In genomic region chr1:32892368-32893197, GRCh38 we compare ENCODE assay signal across 8 cellular contexts. TPM values are rescaled to one million over a fixed set of nuclear protein-coding genes. Genes with fewer than 3 reads are reported as not detected.
DNase-seq lines count a peak whose midpoint lies in the region; FAIRE-seq and TF ChIP-seq lines count a peak whose summit lies in the region.

No MANE protein-coding gene starts in this region.

- POLR2A ChIA-PET in activated CD4-positive, alpha-beta T cell treated with anti-CD3 and anti-CD28 coated beads, Interleukin-2, amount 10 ng/mL, durations not matched to agents 7 days and 5 days (lab: Charles Lee): no interaction called here

- H3K27me3 Mint-ChIP-seq in activated CD4-positive, alpha-beta T cell treated with anti-CD3 and anti-CD28 coated beads, Interleukin-2, amount 10 ng/mL, durations not matched to agents 7 days and 5 days: peaks cover 53% of the 10 kb centered on the region

- peaks cover 6% of the 10 kb centered on the region for H3K4me1 Mint-ChIP-seq in activated CD4-positive, alpha-beta T cell treated with anti-CD3 and anti-CD28 coated beads, Interleukin-2, amount 10 ng/mL, durations not matched to agents 7 days and 5 days

- no peaks in the 10 kb centered on the region for H3K36me3 Mint-ChIP-seq in activated CD4-positive, alpha-beta T cell treated with anti-CD3 and anti-CD28 coated beads, Interleukin-2, amount 10 ng/mL, durations not matched to agents 7 days and 5 days (ENCODE audit: low read depth)

- no peak overlapping the region for H3K27ac Mint-ChIP-seq in activated CD4-positive, alpha-beta T cell treated with anti-CD3 and anti-CD28 coated beads, Interleukin-2, amount 10 ng/mL, durations not matched to agents 7 days and 5 days

- no peak for FAIRE-seq in H54 (lab: Jason Lieb, UNC)

- no peak for TF ChIP-seq POLR2A in H54 (IDR thresholded peaks at IDR 0.05; ENCODE audit: low read depth, low read length)

- no peak overlapping the region for H3K4me3 Mint-ChIP-seq in activated CD4-positive, alpha-beta T cell treated with anti-CD3 and anti-CD28 coated beads, Interleukin-2, amount 10 ng/mL, durations not matched to agents 7 days and 5 days

- peak overlapping the region; percentile 47 to 50 for H3K4me3 ChIP-seq in cardiac fibroblast (replicated peaks in 1 of 2; ENCODE audit: low read depth in 2 of 2, low read length in 2 of 2)

- H3K9me3 Mint-ChIP-seq in activated CD4-positive, alpha-beta T cell treated with anti-CD3 and anti-CD28 coated beads, Interleukin-2, amount 10 ng/mL, durations not matched to agents 7 days and 5 days: no peaks in the 10 kb centered on the region

- peak; percentile 12 for TF ChIP-seq CTCF in cardiac fibroblast (IDR thresholded peaks at IDR 0.05; ENCODE audit: low read depth, low read length)

- CTCF ChIA-PET in activated CD4-positive, alpha-beta T cell treated with anti-CD3 and anti-CD28 coated beads, Interleukin-2, amount 10 ng/mL, durations not matched to agents 7 days and 5 days (lab: Charles Lee): interaction anchor here (0.6 to 1.9 kb wide), 15 partner anchors 8 to 201 kb away, joined by 3 to 11 read pairs (median 3); no protein-coding TSS in a partner anchor

- DNase-seq in activated CD4-positive, alpha-beta T cell treated with anti-CD3 and anti-CD28 coated beads, Interleukin-2, amount 50 U/mL, for 1 hour: peak; percentile 20
- DNase-seq in activated CD4-positive, alpha-beta T cell treated with anti-CD3 and anti-CD28 coated beads, Interleukin-2, amount 10 ng/mL, durations not matched to agents 7 days and 5 days: no peak
- DNase-seq in RPMI8226 (peak; percentile 76), cardiac fibroblast (ENCODE audit: low read depth in 2 of 2) (peak in 1 of 2 donors; percentile 19), islet precursor cell (peak; percentile 68), OCI-M2 (lab: John Stamatoyannopoulos, UW; ENCODE audit: unreplicated experiment) (no peak), H54 (ENCODE audit: insufficient read length, low spot score) (no peak)
- DNase-seq in stimulated activated CD4-positive, alpha-beta T cell treated with anti-CD3 and anti-CD28 coated beads, Interleukin-1b, Interleukin-23, amount 100 ng/mL, for 48 hours: peak; percentile 57

RNA-seq across cellular contexts. Expression of gene HPCA, which starts 6.3 kb away (rescaled TPM):
- not detected for total RNA-seq in activated CD4-positive, alpha-beta T cell treated with anti-CD3 and anti-CD28 coated beads, Interleukin-2, amount 10 ng/mL, durations not matched to agents 7 days and 5 days

RNA-seq across cellular contexts. Expression of gene TMEM54, which starts 8.6 kb away (rescaled TPM):
- not detected for total RNA-seq in activated CD4-positive, alpha-beta T cell treated with anti-CD3 and anti-CD28 coated beads, Interleukin-2, amount 10 ng/mL, durations not matched to agents 7 days and 5 days

RNA-seq across cellular contexts. Expression of gene FNDC5, which starts 21.9 kb away (rescaled TPM):
- not detected for total RNA-seq in activated CD4-positive, alpha-beta T cell treated with anti-CD3 and anti-CD28 coated beads, Interleukin-2, amount 10 ng/mL, durations not matched to agents 7 days and 5 days

Comparison
In these comparisons a context has a peak if more than half of its experiments do, and no peak if none do; other contexts are left out.
1. DNase-seq: peak in activated CD4-positive, alpha-beta T cell treated with anti-CD3 and anti-CD28 coated beads, Interleukin-2, amount 50 U/mL, for 1 hour (single experiment), RPMI8226 (single experiment), islet precursor cell (single experiment) and stimulated activated CD4-positive, alpha-beta T cell treated with anti-CD3 and anti-CD28 coated beads, Interleukin-1b, Interleukin-23, amount 100 ng/mL, for 48 hours (single experiment); none in activated CD4-positive, alpha-beta T cell treated with anti-CD3 and anti-CD28 coated beads, Interleukin-2, amount 10 ng/mL, durations not matched to agents 7 days and 5 days (single experiment), OCI-M2 (single experiment) and H54 (single experiment).